In the genomic region with DNA sequence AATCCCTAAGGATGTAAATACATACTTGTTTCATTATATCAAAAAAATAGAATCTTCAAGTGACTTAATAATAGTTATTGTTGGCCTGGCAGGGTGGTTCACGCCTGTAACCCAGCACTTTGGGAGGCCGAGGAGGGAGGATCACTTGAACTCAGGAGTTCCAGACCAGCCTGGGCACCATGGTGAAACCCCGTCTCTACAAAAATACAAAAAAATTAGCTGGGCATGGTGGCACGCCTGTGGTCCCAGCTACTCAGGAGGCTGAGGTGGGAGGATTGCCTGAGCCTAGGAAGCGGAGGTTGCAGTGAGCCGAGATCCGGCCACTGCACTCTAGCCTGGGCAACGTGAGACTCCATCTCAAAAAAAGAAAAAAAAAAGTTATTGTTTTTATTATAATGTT, we compare ENCODE assay signal across 9 cellular contexts. TPM values are rescaled to one million over a fixed set of nuclear protein-coding genes. Genes with fewer than 3 reads are reported as not detected.
DNase-seq lines count a peak whose midpoint lies in the region; ATAC-seq and TF ChIP-seq lines count a peak whose summit lies in the region.
"Had no signal": no experiment of that assay in that cellular context is flagged by ENCODE, and none has a peak within 500 bp of the region (broad histone marks: within the 10 kb centered on the region; RNA-seq: fewer than 3 reads in every experiment).

No MANE protein-coding gene starts in this region.

- peak overlapping the region; percentile 96 to 100 for H3K27ac Mint-ChIP-seq in activated naive CD4-positive, alpha-beta T cell treated with anti-CD3 and anti-CD28 coated beads, Interleukin-2, amount 50 U/mL, for 72 hours

- 83 to 88% (median 88%) methylated on average over 8 of the region's 8 CpGs for WGBS in heart left ventricle, 4 donors
- WGBS in right lobe of liver (ENCODE audit: insufficient coverage, low coverage, low lambda C conversion rate, missing lambda C conversion rate): 59% methylated on average over 8 of the region's 8 CpGs

- intact Hi-C loops in heart left ventricle (cut with DNase I) (loop anchor here in 5 of 10 donors (5.0 to 10.0 kb wide), 4 partner anchors 53 to 205 kb away; a partner anchor contains a TSS), left ventricle myocardium superior (cut with micrococcal nuclease) (no loop called here), right lobe of liver (cut with DNase I) (no loop called here), tibial artery (cut with DNase I; ENCODE audit: low total_unique reads) (no loop called here)

- peaks cover 28 to 30% of the 10 kb centered on the region in 2 donors for H3K36me3 Mint-ChIP-seq in activated naive CD4-positive, alpha-beta T cell treated with anti-CD3 and anti-CD28 coated beads, Interleukin-2, amount 50 U/mL, for 72 hours

- no peak for TF ChIP-seq CTCF in heart left ventricle (IDR thresholded peaks at IDR 0.05)
- no peak for TF ChIP-seq CTCF in right lobe of liver (IDR thresholded peaks at IDR 0.05)
- TF ChIP-seq CTCF in tibial artery (IDR thresholded peaks at IDR 0.05): no peak

- H3K27me3 ChIP-seq in heart left ventricle (no peaks in the 10 kb centered on the region), right lobe of liver (no peaks in the 10 kb centered on the region), tibial artery (no peaks in the 10 kb centered on the region)

- ATAC-seq in heart left ventricle: no peak
- ATAC-seq in left ventricle myocardium superior: no peak
- ATAC-seq in activated naive CD4-positive, alpha-beta T cell treated with anti-CD3 and anti-CD28 coated beads, Interleukin-2, amount 50 U/mL, for 72 hours: no peak
- no peak for ATAC-seq in right lobe of liver
- no peak for ATAC-seq in HG03469 (IDR thresholded peaks at IDR 0.05; ENCODE audit: unreplicated experiment)

- H3K36me3 ChIP-seq in heart left ventricle (no peaks in the 10 kb centered on the region), right lobe of liver (no peaks in the 10 kb centered on the region), tibial artery (no peaks in the 10 kb centered on the region)

- no peak for DNase-seq in heart left ventricle
- DNase-seq in left ventricle myocardium superior: no peak
- DNase-seq in activated naive CD4-positive, alpha-beta T cell treated with anti-CD3 and anti-CD28 coated beads, Interleukin-2, amount 50 U/mL, for 72 hours (ENCODE audit: low spot score in 2 of 2): no peak
- no peak for DNase-seq in right lobe of liver
- no peak for DNase-seq in tibial artery
- DNase-seq in NCI-H2107 treated with DMSO at 0.1 percent for 48 hours (lab: John Stamatoyannopoulos, UW; ENCODE audit: unreplicated experiment): no peak
- DNase-seq in activated CD4-positive, CD25-positive, alpha-beta regulatory T cell treated with anti-CD3 and anti-CD28 coated beads, Interleukin-2, amount 50 U/mL, for 72 hours: no peak
- DNase-seq: activated gamma-delta T cell had no signal

- no peaks in the 10 kb centered on the region for H3K9me3 Mint-ChIP-seq in activated naive CD4-positive, alpha-beta T cell treated with anti-CD3 and anti-CD28 coated beads, Interleukin-2, amount 50 U/mL, for 72 hours

- peak overlapping the region in 9 of 12 donors; percentile 3 to 97 (median 93) for H3K4me3 ChIP-seq in heart left ventricle
- peak overlapping the region in 2 of 3 donors; percentile 86 to 88 for H3K4me3 ChIP-seq in right lobe of liver
- H3K4me3 ChIP-seq in tibial artery: peak overlapping the region; percentile 91 to 96

- H3K4me1 ChIP-seq in heart left ventricle (peaks cover 0 to 80% (median 51%) of the 10 kb centered on the region in 12 donors), right lobe of liver (peaks cover 0 to 40% (median 12%) of the 10 kb centered on the region in 4 donors), tibial artery (peaks cover 0 to 70% (median 35%) of the 10 kb centered on the region in 4 donors)

- TF ChIP-seq POLR2A in heart left ventricle (IDR thresholded peaks at IDR 0.05) (no peak), right lobe of liver (IDR thresholded peaks at IDR 0.05) (no peak)

- H3K9me3 ChIP-seq in heart left ventricle (no peaks in the 10 kb centered on the region), right lobe of liver (no peaks in the 10 kb centered on the region), tibial artery (no peaks in the 10 kb centered on the region)

- H3K27ac ChIP-seq in heart left ventricle: peak overlapping the region in 1 of 12 donors; percentile 98
- peak overlapping the region in 2 of 3 donors; percentile 2 to 92 for H3K27ac ChIP-seq in right lobe of liver
- H3K27ac ChIP-seq in tibial artery: no peak overlapping the region

RNA-seq across cellular contexts. Expression of a gene that starts 1.7 kb away (rescaled TPM):
- total RNA-seq in heart left ventricle: 10 to 100 TPM; 33.3 to 69.7 (median 62.2) TPM
- polyA plus RNA-seq in heart left ventricle: 10 to 100 TPM; 36.1 to 44.7 TPM
- total RNA-seq in left ventricle myocardium superior: 53.5 TPM
- total RNA-seq in activated naive CD4-positive, alpha-beta T cell treated with anti-CD3 and anti-CD28 coated beads, Interleukin-2, amount 50 U/mL, for 72 hours: 100 to 1,000 TPM; 114 to 122 TPM
- 10 to 100 TPM; 32.4 to 60.5 (median 37.9) TPM for total RNA-seq in right lobe of liver

Comparison
In these comparisons a context has a peak if more than half of its experiments do, and no peak if none do; other contexts are left out.
1. H3K27ac ChIP-seq: peak in right lobe of liver (2 of 3); none in tibial artery (0 of 2).
2. Peak in every context shown above with its lines, with median percentiles within 50 percentile points of each other: H3K4me3 ChIP-seq.